ENCODE assay signal across 25 cellular contexts in the genomic region with DNA sequence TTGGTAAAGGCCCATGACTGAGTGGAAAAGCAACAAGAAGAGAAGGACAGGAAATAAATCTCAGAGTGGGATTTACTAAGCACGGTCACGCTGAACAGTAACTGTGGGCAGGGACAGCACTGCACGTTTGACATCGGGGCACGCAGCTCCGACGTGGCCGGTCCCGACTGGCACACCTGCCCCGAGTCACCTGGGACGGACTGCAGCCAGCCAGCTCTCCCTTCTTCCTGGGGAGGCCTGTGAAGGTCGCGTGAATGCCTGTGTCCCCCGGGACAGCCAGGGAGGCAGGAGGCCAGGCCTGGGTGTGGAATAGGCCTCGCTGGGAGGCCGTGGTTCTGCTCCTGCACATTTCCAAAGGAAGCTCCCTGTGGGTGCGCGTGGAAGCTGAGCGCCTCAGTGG.
"Had no signal": no experiment of that assay in that cellular context is flagged by ENCODE, and none has a peak within 500 bp of the region (broad histone marks: within the 10 kb centered on the region; RNA-seq: fewer than 3 reads in every experiment).

No MANE protein-coding gene starts in this region.

- H3K36me3 ChIP-seq: adrenal gland, esophagus squamous epithelium, gastroesophageal sphincter, heart right ventricle had no signal

- H3K36me3 Mint-ChIP-seq: activated naive CD4-positive, alpha-beta T cell treated with anti-CD3 and anti-CD28 coated beads, Interleukin-2, amount 50 U/mL, for 24 hours; activated naive CD8-positive, alpha-beta T cell treated with anti-CD3 and anti-CD28 coated beads for 36 hours; WTC11 had no signal

- H3K4me1 ChIP-seq: adrenal gland, esophagus squamous epithelium, gastroesophageal sphincter had no signal

- H3K27ac Mint-ChIP-seq: activated CD8-positive, alpha-beta T cell treated with anti-CD3 and anti-CD28 coated beads for 36 hours; activated naive CD4-positive, alpha-beta T cell treated with anti-CD3 and anti-CD28 coated beads for 36 hours; activated naive CD4-positive, alpha-beta T cell treated with anti-CD3 and anti-CD28 coated beads, Interleukin-2, amount 50 U/mL, for 24 hours; activated naive CD8-positive, alpha-beta T cell treated with anti-CD3 and anti-CD28 coated beads for 36 hours; activated naive CD8-positive, alpha-beta T cell treated with anti-CD3 and anti-CD28 coated beads, Interleukin-2, amount 50 U/mL, for 24 hours; activated T-helper 17 cell treated with anti-CD3 and anti-CD28 coated beads, Interleukin-2, amount 50 U/mL, for 72 hours had no signal

- H3K27me3 ChIP-seq: adrenal gland, heart right ventricle had no signal

- H3K9me3 Mint-ChIP-seq: activated CD8-positive, alpha-beta T cell treated with anti-CD3 and anti-CD28 coated beads for 36 hours; activated naive CD4-positive, alpha-beta T cell treated with anti-CD3 and anti-CD28 coated beads for 36 hours; activated naive CD4-positive, alpha-beta T cell treated with anti-CD3 and anti-CD28 coated beads, Interleukin-2, amount 50 U/mL, for 24 hours; activated naive CD8-positive, alpha-beta T cell treated with anti-CD3 and anti-CD28 coated beads for 36 hours; activated naive CD8-positive, alpha-beta T cell treated with anti-CD3 and anti-CD28 coated beads, Interleukin-2, amount 50 U/mL, for 24 hours; activated T-cell treated with anti-CD3 and anti-CD28 coated beads, Interleukin-2, amount 50 U/mL, for 4 hours; activated T-helper 17 cell treated with anti-CD3 and anti-CD28 coated beads, Interleukin-2, amount 50 U/mL, for 72 hours; WTC11 had no signal

- H3K4me3 Mint-ChIP-seq: activated CD8-positive, alpha-beta T cell treated with anti-CD3 and anti-CD28 coated beads for 36 hours; activated naive CD4-positive, alpha-beta T cell treated with anti-CD3 and anti-CD28 coated beads for 36 hours; activated naive CD4-positive, alpha-beta T cell treated with anti-CD3 and anti-CD28 coated beads, Interleukin-2, amount 50 U/mL, for 24 hours; activated naive CD8-positive, alpha-beta T cell treated with anti-CD3 and anti-CD28 coated beads for 36 hours; activated naive CD8-positive, alpha-beta T cell treated with anti-CD3 and anti-CD28 coated beads, Interleukin-2, amount 50 U/mL, for 24 hours; activated T-cell treated with anti-CD3 and anti-CD28 coated beads, Interleukin-2, amount 50 U/mL, for 4 hours; activated T-helper 17 cell treated with anti-CD3 and anti-CD28 coated beads, Interleukin-2, amount 50 U/mL, for 72 hours; WTC11 had no signal

- DNase-seq: activated CD4-positive, alpha-beta T cell treated with anti-CD3 and anti-CD28 coated beads for 48 hours; activated CD4-positive, alpha-beta T cell treated with anti-CD3 and anti-CD28 coated beads, Interleukin-2, amount 50 U/mL, for 1 hour; activated CD4-positive, alpha-beta T cell treated with anti-CD3 and anti-CD28 coated beads, Interleukin-2, amount 50 U/mL, for 48 hours; activated CD8-positive, alpha-beta memory T cell treated with anti-CD3 and anti-CD28 coated beads for 24 hours; activated CD8-positive, alpha-beta T cell treated with anti-CD3 and anti-CD28 coated beads for 36 hours; activated effector memory CD4-positive, alpha-beta T cell treated with Interleukin-2 at 50 U/mL for 16 hours; activated gamma-delta T cell treated with Interleukin-2 at 50 U/mL for 16 hours; activated naive CD4-positive, alpha-beta T cell treated with anti-CD3 and anti-CD28 coated beads for 36 hours; activated naive CD8-positive, alpha-beta T cell treated with anti-CD3 and anti-CD28 coated beads for 36 hours; activated naive CD8-positive, alpha-beta T cell treated with anti-CD3 and anti-CD28 coated beads, Interleukin-2, amount 50 U/mL, for 24 hours; activated T-cell treated with anti-CD3 and anti-CD28 coated beads, Interleukin-2, amount 50 U/mL, for 4 hours; adrenal gland; amygdala; aorta; caudate nucleus; effector CD8-positive, alpha-beta T cell; esophagus squamous epithelium; foreskin melanocyte; heart right ventricle; T-helper 2 cell had no signal

- H3K27me3 Mint-ChIP-seq: activated CD8-positive, alpha-beta T cell treated with anti-CD3 and anti-CD28 coated beads for 36 hours; activated naive CD4-positive, alpha-beta T cell treated with anti-CD3 and anti-CD28 coated beads, Interleukin-2, amount 50 U/mL, for 24 hours; activated naive CD8-positive, alpha-beta T cell treated with anti-CD3 and anti-CD28 coated beads for 36 hours; activated naive CD8-positive, alpha-beta T cell treated with anti-CD3 and anti-CD28 coated beads, Interleukin-2, amount 50 U/mL, for 24 hours; activated T-helper 17 cell treated with anti-CD3 and anti-CD28 coated beads, Interleukin-2, amount 50 U/mL, for 72 hours had no signal

- H3K27ac ChIP-seq: adrenal gland, epithelial cell of prostate, esophagus squamous epithelium, gastroesophageal sphincter, heart right ventricle had no signal

- H3K4me1 Mint-ChIP-seq: activated naive CD4-positive, alpha-beta T cell treated with anti-CD3 and anti-CD28 coated beads, Interleukin-2, amount 50 U/mL, for 24 hours; activated naive CD8-positive, alpha-beta T cell treated with anti-CD3 and anti-CD28 coated beads for 36 hours; activated naive CD8-positive, alpha-beta T cell treated with anti-CD3 and anti-CD28 coated beads, Interleukin-2, amount 50 U/mL, for 24 hours; activated T-helper 17 cell treated with anti-CD3 and anti-CD28 coated beads, Interleukin-2, amount 50 U/mL, for 72 hours had no signal

- H3K9me3 ChIP-seq: adrenal gland, esophagus squamous epithelium, gastroesophageal sphincter, heart right ventricle had no signal

- H3K4me3 ChIP-seq: adrenal gland, esophagus squamous epithelium, gastroesophageal sphincter, heart right ventricle had no signal
